In genomic region chr6:11092654-11093053, GRCh38 we compare ENCODE assay signal across 9 cellular contexts. TPM values are rescaled to one million over a fixed set of nuclear protein-coding genes. Genes with fewer than 3 reads are reported as not detected.
A peak's percentile ranks its signal among the peaks of the same experiment; 100 is the strongest.
DNase-seq lines count a peak whose midpoint lies in the region; ATAC-seq and TF ChIP-seq lines count a peak whose summit lies in the region.
"Had no signal": no experiment of that assay in that cellular context is flagged by ENCODE, and none has a peak within 500 bp of the region (broad histone marks: within the 10 kb centered on the region; RNA-seq: fewer than 3 reads in every experiment).

No MANE protein-coding gene starts in this region.

- DNase-seq in left ventricle myocardium inferior (no peak), left cardiac atrium (no peak), body of pancreas (no peak), mesothelial cell of epicardium (ENCODE audit: low spot score in 2 of 2, unreplicated experiment in 2 of 2) (no peak), vagina (ENCODE audit: extremely low spot score in 2 of 2) (no peak), dedifferentiated amniotic fluid mesenchymal stem cell (ENCODE audit: extremely low spot score) (no peak), SIG-M5 (lab: John Stamatoyannopoulos, UW) (no peak)
- DNase-seq in activated CD4-positive, CD25-positive, alpha-beta regulatory T cell (lab: John Stamatoyannopoulos, UW): no peak
- DNase-seq: midbrain had no signal

- H3K9me3 ChIP-seq in left ventricle myocardium inferior (replicated peaks) (no peaks in the 10 kb centered on the region), body of pancreas (no peaks in the 10 kb centered on the region), vagina (no peaks in the 10 kb centered on the region)

- TF ChIP-seq POLR2A in body of pancreas (IDR thresholded peaks at IDR 0.05) (no peak), vagina (IDR thresholded peaks at IDR 0.05) (no peak)

- H3K27me3 Mint-ChIP-seq in mesothelial cell of epicardium (ENCODE audit: low read depth): no peaks in the 10 kb centered on the region

- H3K36me3 ChIP-seq in left ventricle myocardium inferior (no peaks in the 10 kb centered on the region), body of pancreas (replicated peaks in 1 of 2; ENCODE audit: insufficient read depth in 1 of 2, low read depth in 2 of 2) (no peaks in the 10 kb centered on the region), vagina (no peaks in the 10 kb centered on the region)

- no peak for TF ChIP-seq CTCF in left ventricle myocardium inferior (IDR thresholded peaks at IDR 0.05; ENCODE audit: borderline replicate concordance)
- TF ChIP-seq CTCF in body of pancreas (IDR thresholded peaks at IDR 0.05): no peak
- TF ChIP-seq CTCF in mesothelial cell of epicardium (IDR thresholded peaks at IDR 0.05; ENCODE audit: unreplicated experiment): no peak
- no peak for TF ChIP-seq CTCF in vagina (IDR thresholded peaks at IDR 0.05)

- H3K27ac Mint-ChIP-seq in mesothelial cell of epicardium: peak overlapping the region; percentile 96

- intact Hi-C loops in left ventricle myocardium inferior (cut with micrococcal nuclease): no loop called here
- intact Hi-C loops in left cardiac atrium (cut with DNase I): no loop called here
- intact Hi-C loops in body of pancreas (cut with DNase I): no loop called here
- intact Hi-C loops in vagina (cut with DNase I): no loop called here

- 0% methylated on average over 1 of the region's 1 CpG for WGBS in body of pancreas, 2 donors

- H3K4me3 ChIP-seq in left ventricle myocardium inferior: peak overlapping the region; percentile 100
- H3K4me3 ChIP-seq in body of pancreas: peak overlapping the region in 1 of 2 donors; percentile 95
- H3K4me3 ChIP-seq in vagina: peak overlapping the region; percentile 88 to 94

- H3K27me3 ChIP-seq in left ventricle myocardium inferior (ENCODE audit: low read depth) (no peaks in the 10 kb centered on the region), body of pancreas (no peaks in the 10 kb centered on the region), vagina (no peaks in the 10 kb centered on the region)

- no peak for ATAC-seq in left cardiac atrium
- ATAC-seq in body of pancreas: no peak

- H3K4me3 Mint-ChIP-seq in mesothelial cell of epicardium: peak overlapping the region; percentile 89

- peaks cover 27% of the 10 kb centered on the region for H3K4me1 Mint-ChIP-seq in mesothelial cell of epicardium

- H3K36me3 Mint-ChIP-seq in mesothelial cell of epicardium: peaks cover 3% of the 10 kb centered on the region

- H3K9me3 Mint-ChIP-seq in mesothelial cell of epicardium: no peaks in the 10 kb centered on the region

- H3K4me1 ChIP-seq in left ventricle myocardium inferior: peaks cover 29% of the 10 kb centered on the region
- H3K4me1 ChIP-seq in body of pancreas: peaks cover 23% of the 10 kb centered on the region
- H3K4me1 ChIP-seq in vagina: peaks cover 28% of the 10 kb centered on the region

- H3K27ac ChIP-seq in left ventricle myocardium inferior (replicated peaks) (peak overlapping the region; percentile 100), body of pancreas (peak overlapping the region in 3 of 4 donors; percentile 93 to 95 (median 94)), vagina (peak overlapping the region; percentile 99)

RNA-seq across cellular contexts. Expression of gene SMIM13, which starts 1.0 kb away (rescaled TPM):
- total RNA-seq in left ventricle myocardium inferior: 12.3 TPM
- 10 to 100 TPM; 10.9 to 11.3 TPM for total RNA-seq in left cardiac atrium
- 1 to 10 TPM; 4.4 to 5.6 TPM for total RNA-seq in body of pancreas
- 16.9 to 18.9 TPM (median 18.0 TPM) in 3 replicates for total RNA-seq in mesothelial cell of epicardium
- 8.1 TPM for total RNA-seq in vagina

RNA-seq across cellular contexts. Expression of gene ERVFRD-1, which starts 18.9 kb away (rescaled TPM):
- not detected for total RNA-seq in left ventricle myocardium inferior
- under 1 TPM in 1 of 2 donors, not detected in 1; 0.09 TPM for total RNA-seq in left cardiac atrium
- total RNA-seq in body of pancreas: not detected
- 0.20 to 0.25 TPM (median 0.23 TPM) in 3 replicates for total RNA-seq in mesothelial cell of epicardium
- 0.25 TPM for total RNA-seq in vagina

RNA-seq across cellular contexts. Expression of gene ELOVL2, which starts 48.5 kb away (rescaled TPM):
- total RNA-seq in left ventricle myocardium inferior (1.4 TPM), left cardiac atrium (1 to 10 TPM; 1.2 to 2.3 TPM), body of pancreas (1 to 10 TPM; 2.9 to 3.0 TPM), mesothelial cell of epicardium (1.6 to 1.8 TPM (median 1.6 TPM) in 3 replicates), vagina (0.25 TPM)
